ENCODE assay signal across 14 cellular contexts in the genomic region with DNA sequence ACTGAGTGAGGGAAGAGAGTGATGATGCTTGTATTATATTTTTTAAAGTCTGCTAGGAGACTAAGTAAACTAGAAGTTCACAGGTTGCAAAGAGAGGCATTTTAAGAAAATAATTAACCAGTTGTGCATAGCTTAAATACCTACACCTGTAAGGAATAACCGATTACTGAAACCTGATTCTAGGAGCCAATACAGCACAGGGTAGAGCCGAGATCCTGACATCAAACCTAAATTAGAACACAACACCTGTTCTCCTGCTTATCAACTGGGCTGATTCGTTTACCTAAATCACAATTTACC. TPM values are rescaled to one million over a fixed set of nuclear protein-coding genes. Genes with fewer than 3 reads are reported as not detected.
DNase-seq lines count a peak whose midpoint lies in the region; ATAC-seq, FAIRE-seq and TF ChIP-seq lines count a peak whose summit lies in the region.
"Had no signal": no experiment of that assay in that cellular context is flagged by ENCODE, and none has a peak within 500 bp of the region (broad histone marks: within the 10 kb centered on the region; RNA-seq: fewer than 3 reads in every experiment).

No MANE protein-coding gene starts in this region.

- no peak for ATAC-seq in CD8-positive, alpha-beta T cell
- ATAC-seq in left cardiac atrium (no peak), HG02763 (IDR thresholded peaks at IDR 0.05; ENCODE audit: unreplicated experiment) (no peak)

- no peak for DNase-seq in CD8-positive, alpha-beta T cell
- no peak for DNase-seq in SK-N-SH
- DNase-seq in left cardiac atrium, result no peak
- DNase-seq: DMS153; MG63; NCI-H446 treated with DMSO at 0.1 percent for 48 hours; NK-92 treated with Interleukin-12 subunit alpha and Interleukin-12 subunit beta, amount 100 ng/mL, for 24 hours; SHP77 treated with DMSO at 0.1 percent for 48 hours had no signal

- H3K27ac Mint-ChIP-seq in CD8-positive, alpha-beta T cell, result peak overlapping the region; percentile 38
- H3K27ac Mint-ChIP-seq in nephron, result peak overlapping the region in 2 of 3 experiments; percentile 39 to 77

- no peaks in the 10 kb centered on the region for H3K79me2 ChIP-seq in SK-N-SH (ENCODE audit: insufficient read depth)

- H3K36me3 ChIP-seq in CD8-positive, alpha-beta T cell (ENCODE audit: insufficient read depth, low read length), result peaks cover 22% of the 10 kb centered on the region
- peaks cover 34 to 43% of the 10 kb centered on the region in 2 experiments for H3K36me3 ChIP-seq in SK-N-SH (replicated peaks in 1 of 2; ENCODE audit: control insufficient read depth in 1 of 2, insufficient read depth in 2 of 2, low read length in 1 of 2)

- TF ChIP-seq CTCF in CD8-positive, alpha-beta T cell (IDR thresholded peaks at IDR 0.05), result no peak
- TF ChIP-seq CTCF in VCaP (conservative IDR thresholded peaks at IDR 0.05) (no peak), nephron (IDR thresholded peaks at IDR 0.05; ENCODE audit: unreplicated experiment in 3 of 3) (no peak), SK-N-SH (IDR thresholded peaks at IDR 0.05) (no peak)

- peak; percentile 27 for FAIRE-seq in islet of Langerhans (lab: Jason Lieb, UNC)

- no peaks in the 10 kb centered on the region for H3K9me3 ChIP-seq in CD8-positive, alpha-beta T cell (ENCODE audit: low read length)
- no peaks in the 10 kb centered on the region for H3K9me3 ChIP-seq in SK-N-SH
- H3K9me3 ChIP-seq: BLaER1 treated with 17β-estradiol and CSF1 and Interleukin-3, amounts not matched to agents 10 nM and 100 nM; HAP-1; MG63 had no signal

- no peaks in the 10 kb centered on the region for H3K4me1 ChIP-seq in CD8-positive, alpha-beta T cell (ENCODE audit: insufficient read depth, low read length)
- no peaks in the 10 kb centered on the region for H3K4me1 ChIP-seq in SK-N-SH (ENCODE audit: control insufficient read depth in 1 of 2, insufficient read depth in 2 of 2, low read depth in 1 of 2, low read length in 1 of 2)

- no peak for TF ChIP-seq EP300 in SK-N-SH (IDR thresholded peaks at IDR 0.05; ENCODE audit: borderline replicate concordance in 1 of 2, low read depth in 1 of 2, low read length in 1 of 2)

- H3K4me3 Mint-ChIP-seq in CD8-positive, alpha-beta T cell, result no peak overlapping the region
- H3K4me3 Mint-ChIP-seq in nephron, result no peak overlapping the region

- WGBS in SK-N-SH (ENCODE audit: low lambda C conversion rate), result 71% methylated on average over 2 of the region's 3 CpGs

- POLR2A ChIA-PET in CD8-positive, alpha-beta T cell (lab: Charles Lee), result interaction anchor here (1.0 kb wide), 1 partner anchor 88 kb away, joined by 4 read pairs; no protein-coding TSS in a partner anchor
- POLR2A ChIA-PET in SK-N-SH (lab: Yijun Ruan, JAX), result no interaction called here

- H3K27ac ChIP-seq in CD8-positive, alpha-beta T cell (ENCODE audit: low read depth, low read length), result no peak overlapping the region
- peak overlapping the region; percentile 20; the same call in 1 of the 2 replicates for H3K27ac ChIP-seq in VCaP
- H3K27ac ChIP-seq in SK-N-SH (ENCODE audit: low read depth in 2 of 2, low read length in 1 of 2), result no peak overlapping the region
- H3K27ac ChIP-seq: BLaER1 treated with 17β-estradiol and CSF1 and Interleukin-3, amounts not matched to agents 10 nM and 100 nM had no signal

- H3K9ac ChIP-seq in SK-N-SH, result no peak overlapping the region
- H3K9ac ChIP-seq: BLaER1 treated with 17β-estradiol and CSF1 and Interleukin-3, amounts not matched to agents 10 nM and 100 nM had no signal

- H3K27me3 ChIP-seq in CD8-positive, alpha-beta T cell (ENCODE audit: insufficient read depth, low read length), result no peaks in the 10 kb centered on the region
- no peaks in the 10 kb centered on the region for H3K27me3 ChIP-seq in SK-N-SH (ENCODE audit: insufficient read depth)
- H3K27me3 ChIP-seq: BLaER1 treated with 17β-estradiol and CSF1 and Interleukin-3, amounts not matched to agents 10 nM and 100 nM; MG63 had no signal

- H2AFZ ChIP-seq in SK-N-SH (ENCODE audit: low read depth), result no peak overlapping the region

- H3K4me1 Mint-ChIP-seq in CD8-positive, alpha-beta T cell (ENCODE audit: low read depth), result no peaks in the 10 kb centered on the region
- H3K4me1 Mint-ChIP-seq in nephron, result no peaks in the 10 kb centered on the region

- no peak overlapping the region for H3K4me3 ChIP-seq in CD8-positive, alpha-beta T cell (ENCODE audit: low read depth, low read length)
- no peak overlapping the region for H3K4me3 ChIP-seq in SK-N-SH (ENCODE audit: low read depth in 2 of 2, low read length in 1 of 2)
- H3K4me3 ChIP-seq: BLaER1 treated with 17β-estradiol and CSF1 and Interleukin-3, amounts not matched to agents 10 nM and 100 nM; HAP-1; MG63 had no signal

- no peaks in the 10 kb centered on the region for H3K9me3 Mint-ChIP-seq in CD8-positive, alpha-beta T cell
- no peaks in the 10 kb centered on the region for H3K9me3 Mint-ChIP-seq in nephron

- H3K9me2 ChIP-seq in SK-N-SH, result no peaks in the 10 kb centered on the region

- CTCF ChIA-PET in CD8-positive, alpha-beta T cell (lab: Charles Lee), result interaction anchor here (0.5 to 1.4 kb wide), 3 partner anchors 48 to 198 kb away, joined by 3 read pairs; no protein-coding TSS in a partner anchor
- CTCF ChIA-PET in SK-N-SH (lab: Yijun Ruan, JAX), result interaction anchor here (0.8 to 3.8 kb wide), 14 partner anchors 8 to 785 kb away, joined by 3 to 20 read pairs (median 3); a partner anchor contains a TSS

- intact Hi-C loops in CD8-positive, alpha-beta T cell (cut with DNase I, micrococcal nuclease), result loop anchor here (5.0 to 10.0 kb wide), 3 partner anchors 123 to 813 kb away; no protein-coding TSS in a partner anchor
- intact Hi-C loops in left cardiac atrium (cut with DNase I), result no loop called here

- peaks cover 9% of the 10 kb centered on the region for H3F3A ChIP-seq in SK-N-SH (replicated peaks; ENCODE audit: insufficient read depth)

- H3K27me3 Mint-ChIP-seq in CD8-positive, alpha-beta T cell (ENCODE audit: low read depth), result no peaks in the 10 kb centered on the region
- H3K27me3 Mint-ChIP-seq in nephron (ENCODE audit: low read depth), result no peaks in the 10 kb centered on the region

- H4K20me1 ChIP-seq in SK-N-SH (ENCODE audit: insufficient read depth), result no peaks in the 10 kb centered on the region

- peaks cover 69% of the 10 kb centered on the region for H3K36me3 Mint-ChIP-seq in CD8-positive, alpha-beta T cell
- peaks cover 21% of the 10 kb centered on the region for H3K36me3 Mint-ChIP-seq in nephron (ENCODE audit: low read depth)

- H3K4me2 ChIP-seq in SK-N-SH, result no peak overlapping the region

- no peak for TF ChIP-seq RAD21 in SK-N-SH (IDR thresholded peaks at IDR 0.05; ENCODE audit: low read length)

TF ChIP-seq in SK-N-SH, 30 proteins besides CTCF, POLR2A, EP300 and RAD21:
- TF ChIP-seq RCOR1 (IDR thresholded peaks at IDR 0.05; ENCODE audit: low read length) (no peak), MXI1 (IDR thresholded peaks at IDR 0.05; ENCODE audit: low read depth, low read length) (no peak), SMC3 (IDR thresholded peaks at IDR 0.05; ENCODE audit: low read depth, low read length) (no peak), TAF1 (IDR thresholded peaks at IDR 0.05; ENCODE audit: borderline replicate concordance, low read depth, low read length) (no peak), GABPA (IDR thresholded peaks at IDR 0.05; ENCODE audit: low read depth) (no peak), TEAD4 (IDR thresholded peaks at IDR 0.05; ENCODE audit: borderline replicate concordance, insufficient read depth) (no peak)

RNA-seq across cellular contexts. Expression of a gene that starts 54.8 kb away (rescaled TPM):
- total RNA-seq in CD8-positive, alpha-beta T cell, result 10 to 100 TPM; 42.8 to 44.2 TPM
- 23.4 and 28.2 TPM in 2 replicates for polyA plus RNA-seq in SK-N-SH (2012; rRNA removed)
- polyA plus RNA-seq in SK-N-SH (2012; cell fraction: cytosol; rRNA removed), result 29.1 and 32.5 TPM in 2 replicates
- polyA plus RNA-seq in SK-N-SH (2012; cell fraction: nucleus; rRNA removed), result 24.2 and 37.9 TPM in 2 replicates
- 10 to 100 TPM; 63.0 to 72.5 TPM for total RNA-seq in left cardiac atrium

Comparison
In these comparisons a context has a peak if more than half of its experiments do, and no peak if none do; other contexts are left out.
1. intact Hi-C loops: an anchor here in CD8-positive, alpha-beta T cell (5.0 to 10.0 kb wide); none called in left cardiac atrium.